In the genomic region with DNA sequence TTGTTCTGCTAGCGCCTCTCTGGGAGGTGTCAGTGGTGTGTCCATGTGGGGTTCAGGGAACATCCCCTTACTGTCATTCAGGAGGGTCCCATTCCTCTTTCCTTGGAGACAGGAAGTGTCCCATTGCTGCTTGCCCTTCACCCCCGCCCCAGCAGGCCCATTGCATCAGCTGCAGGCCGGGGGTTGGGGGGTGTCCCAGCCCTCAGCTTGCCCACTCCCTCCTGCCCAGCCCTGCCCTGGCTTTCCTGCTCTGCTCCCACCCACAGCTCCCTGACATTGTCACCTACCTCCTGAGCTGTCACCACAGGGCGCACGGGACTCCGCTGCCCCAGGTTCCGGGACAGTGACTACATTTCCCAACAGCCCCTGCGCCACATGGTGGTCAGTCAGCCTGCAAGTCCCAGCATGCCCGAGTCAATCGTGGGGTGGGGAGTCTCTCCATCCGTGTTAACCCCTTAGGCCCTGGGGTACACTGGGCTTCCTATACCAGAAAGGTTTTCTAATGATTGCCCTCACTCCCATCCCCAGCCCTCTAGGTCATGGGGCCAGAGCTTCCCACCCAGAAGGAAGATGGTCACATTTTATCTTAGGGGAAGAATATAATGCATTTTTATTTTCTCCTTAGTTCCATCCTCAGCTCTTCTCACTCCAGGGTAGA, we compare ENCODE assay signal across 8 cellular contexts. TPM values are rescaled to one million over a fixed set of nuclear protein-coding genes. Genes with fewer than 3 reads are reported as not detected.
A peak's percentile ranks its signal among the peaks of the same experiment; 100 is the strongest.
DNase-seq lines count a peak whose midpoint lies in the region; ATAC-seq and TF ChIP-seq lines count a peak whose summit lies in the region.

Gene INPP5B, minus strand, starts transcription at position 351 of the 658 bp plus-strand sequence. CDS start 745 bp downstream, outside the sequence.

- H3K27ac ChIP-seq in GM23338 (ENCODE audit: low read depth) (0 out of 2 replicates have a peak within 1 kb of the TSS, but pooled peaks have one; percentile 7), liver (ENCODE audit: low read depth in 1 of 2, low read length in 2 of 2) (peak within 1 kb of the TSS; percentile 98 to 99)

- no peaks in the 10 kb centered on the region for H3K9me2 ChIP-seq in GM23338 (ENCODE audit: insufficient read depth)

- H3K4me2 ChIP-seq in GM23338 = peak within 1 kb of the TSS; percentile 91

- H3K9me3 ChIP-seq in liver (ENCODE audit: control insufficient read depth in 4 of 4, low read length in 3 of 4) = no peaks in the 10 kb centered on the region

- H3K4me3 ChIP-seq in GM23338 (peak within 1 kb of the TSS; percentile 66), NB4 (ENCODE audit: low read depth, low read length) (peak within 1 kb of the TSS; percentile 75), liver (ENCODE audit: low read depth in 1 of 3, low read length in 3 of 3) (peak within 1 kb of the TSS; percentile 65 to 97 (median 94))

- H3K4me1 Mint-ChIP-seq in GM23338 = peaks cover 13% of the 10 kb centered on the region

- 0 out of 2 replicates have a peak, but pooled peaks cover 3% of the 10 kb centered on the region for H3F3A ChIP-seq in GM23338 (replicated peaks; ENCODE audit: low read depth)

- 3% methylated on average over 11 of the region's 11 CpGs for WGBS in liver

- H4K20me1 ChIP-seq in GM23338 (replicated peaks; ENCODE audit: insufficient read depth) = no peaks in the 10 kb centered on the region

- H3K36me3 ChIP-seq in GM23338 (ENCODE audit: insufficient read depth) = no peaks in the 10 kb centered on the region
- peaks cover 0 to 8% (median 5%) of the 10 kb centered on the region in 4 donors for H3K36me3 ChIP-seq in liver (ENCODE audit: control insufficient read depth in 4 of 4, insufficient read depth in 3 of 4, low read depth in 1 of 4, low read length in 3 of 4)

- DNase-seq in G401 (ENCODE audit: low spot score) (peak; percentile 97), GM23338 (ENCODE audit: low spot score) (peak; percentile 97), NB4 (ENCODE audit: low read depth) (peak; percentile 89), dermis blood vessel endothelial cell (peak; percentile 92), NCI-H1105 treated with DMSO at 0.1 percent for 48 hours (lab: John Stamatoyannopoulos, UW) (no peak)
- peak; percentile 50 for DNase-seq in activated CD4-positive, alpha-beta T cell treated with anti-CD3 and anti-CD28 coated beads, Interleukin-2, amount 50 U/mL, for 1 hour
- DNase-seq in stimulated activated CD4-positive, alpha-beta T cell treated with anti-CD3 and anti-CD28 coated beads, Interleukin-2, amount 100 ng/mL, for 48 hours = peak; percentile 57 to 63

- H3K27me3 ChIP-seq in GM23338 (ENCODE audit: insufficient read depth) = no peaks in the 10 kb centered on the region
- H3K27me3 ChIP-seq in liver (ENCODE audit: control insufficient read depth in 4 of 4, insufficient read depth in 4 of 4, low read length in 3 of 4) = no peaks in the 10 kb centered on the region

- H3K9ac ChIP-seq in liver (ENCODE audit: low read depth in 1 of 2, low read length in 2 of 2) = peak within 1 kb of the TSS; percentile 97 to 99

- peak; percentile 96 for ATAC-seq in GM23338

- TF ChIP-seq POLR2A in NB4 (IDR thresholded peaks at IDR 0.05; ENCODE audit: extremely low read depth, insufficient read length) = peak; percentile 41

- no peaks in the 10 kb centered on the region for H3K79me2 ChIP-seq in GM23338 (replicated peaks; ENCODE audit: insufficient read depth)

- H3K36me3 Mint-ChIP-seq in GM23338 (ENCODE audit: low read depth) = peaks cover 5% of the 10 kb centered on the region; the same call in 1 of the 3 replicates

- no peaks in the 10 kb centered on the region for H3K9me3 Mint-ChIP-seq in GM23338

- peak in 1 of 2 donors; percentile 19 for TF ChIP-seq RAD21 in liver (IDR thresholded peaks at IDR 0.05)

- H3K4me3 Mint-ChIP-seq in GM23338 = peak within 1 kb of the TSS; percentile 96

- in situ Hi-C loops in G401 (cut with HindIII; ENCODE audit: low sequenced_read_pairs) = no loop called here

- no peak for TF ChIP-seq CTCF in GM23338 (conservative IDR thresholded peaks at IDR 0.05; ENCODE audit: low read depth in 2 of 2)
- no peak for TF ChIP-seq CTCF in NB4 (IDR thresholded peaks at IDR 0.05; ENCODE audit: low read depth, low read length)
- TF ChIP-seq CTCF in liver (IDR thresholded peaks at IDR 0.05; ENCODE audit: low read depth, low read length, missing input control) = no peak

- H3K27me3 Mint-ChIP-seq in GM23338 (ENCODE audit: insufficient read depth, low read depth, poor library complexity) = peaks cover 2% of the 10 kb centered on the region

- H3K4me1 ChIP-seq in GM23338 (ENCODE audit: insufficient read depth) (peaks cover 3% of the 10 kb centered on the region; the same call in 1 of the 2 replicates), liver (ENCODE audit: control insufficient read depth in 4 of 4, insufficient read depth in 4 of 4, low read length in 3 of 4) (peaks cover 6 to 21% (median 15%) of the 10 kb centered on the region in 4 donors)

- H2AFZ ChIP-seq in GM23338 = peak within 1 kb of the TSS; percentile 75

- H3K27ac Mint-ChIP-seq in GM23338 = peak within 1 kb of the TSS; percentile 98

TF ChIP-seq in liver, 16 proteins besides CTCF, POLR2A, EP300 and RAD21:
- TF ChIP-seq MAX (IDR thresholded peaks at IDR 0.05) (peak; percentile 82), GABPA (IDR thresholded peaks at IDR 0.05 in 1 of 2, conservative IDR thresholded peaks at IDR 0.05 in 1 of 2) (peak; percentile 25 to 88), RXRA (IDR thresholded peaks at IDR 0.05) (peak; percentile 36 to 46), JUND (IDR thresholded peaks at IDR 0.05) (no peak), REST (IDR thresholded peaks at IDR 0.05) (no peak), FOXA2 (IDR thresholded peaks at IDR 0.05) (no peak), SP1 (IDR thresholded peaks at IDR 0.05) (peak; percentile 20), TAF1 (conservative IDR thresholded peaks at IDR 0.05) (no peak), HNF4G (IDR thresholded peaks at IDR 0.05) (no peak), FOXA1 (IDR thresholded peaks at IDR 0.05) (no peak), YY1 (IDR thresholded peaks at IDR 0.05) (peak; percentile 91), HNF4A (conservative IDR thresholded peaks at IDR 0.05) (peak; percentile 33 to 38)
- TF ChIP-seq, protein P1, sequence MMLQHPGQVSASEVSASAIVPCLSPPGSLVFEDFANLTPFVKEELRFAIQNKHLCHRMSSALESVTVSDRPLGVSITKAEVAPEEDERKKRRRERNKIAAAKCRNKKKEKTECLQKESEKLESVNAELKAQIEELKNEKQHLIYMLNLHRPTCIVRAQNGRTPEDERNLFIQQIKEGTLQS (IDR thresholded peaks at IDR 0.05) = peak; percentile 82

RNA-seq across cellular contexts. Expression of gene INPP5B, which starts in this region (rescaled TPM):
- 17.5 and 17.7 TPM in 2 replicates for total RNA-seq in G401 (2014; rRNA removed; shearing (Covaris generic))
- 19.8 and 29.1 TPM in 2 replicates for total RNA-seq in GM23338 (2014; rRNA removed; shearing (Covaris generic))
- polyA plus RNA-seq in GM23338 (2016; fragmentation: Nextera tagmentation; extraction: Ambion mirVana) (5.2 and 6.9 TPM in 2 replicates), liver (1 to 10 TPM; 5.0 to 5.9 TPM)
- total RNA-seq in dermis blood vessel endothelial cell (21.3 and 21.5 TPM in 2 replicates), liver (10 to 100 TPM; 21.3 to 30.9 TPM)
